20 cellular contexts compared by ENCODE assay signal in genomic region chr22:49753276-49753884, GRCh38.
"Had no signal": no experiment of that assay in that cellular context is flagged by ENCODE, and none has a peak within 500 bp of the region (broad histone marks: within the 10 kb centered on the region; RNA-seq: fewer than 3 reads in every experiment).

No MANE protein-coding gene starts in this region.

- H3K9me3 Mint-ChIP-seq: activated CD4-positive, alpha-beta T cell treated with anti-CD3 and anti-CD28 coated beads, Interleukin-2, amount 10 ng/mL, durations not matched to agents 24 days and 14 days; activated CD8-positive, alpha-beta T cell treated with anti-CD3 and anti-CD28 coated beads for 36 hours; activated T-cell treated with anti-CD3 and anti-CD28 coated beads, Interleukin-2, amount 50 U/mL, for 72 hours; natural killer cell treated with Interleukin-12 subunit alpha and Interleukin-12 subunit beta and Interleukin-15 and Interleukin-18, amount 100 ng/mL, for 72 hours had no signal

- H3K36me3 Mint-ChIP-seq: activated naive CD8-positive, alpha-beta T cell; mesothelial cell of epicardium; natural killer cell treated with Interleukin-12 subunit alpha and Interleukin-12 subunit beta and Interleukin-15 and Interleukin-18, amount 100 ng/mL, for 72 hours had no signal

- ATAC-seq: activated CD8-positive, alpha-beta T cell treated with anti-CD3 and anti-CD28 coated beads for 36 hours; activated T-cell treated with anti-CD3 and anti-CD28 coated beads, Interleukin-2, amount 50 U/mL, for 72 hours; natural killer cell treated with Interleukin-12 subunit alpha and Interleukin-12 subunit beta and Interleukin-15 and Interleukin-18, amount 100 ng/mL, for 72 hours; stimulated activated naive CD8-positive, alpha-beta T cell treated with anti-CD3 and anti-CD28 coated beads, Interleukin-15, amount 100 ng/mL, for 72 hours had no signal

- H3K4me3 Mint-ChIP-seq: activated CD4-positive, alpha-beta T cell treated with anti-CD3 and anti-CD28 coated beads, Interleukin-2, amount 10 ng/mL, durations not matched to agents 24 days and 14 days; activated CD8-positive, alpha-beta T cell treated with anti-CD3 and anti-CD28 coated beads for 36 hours; activated naive CD8-positive, alpha-beta T cell; activated T-cell treated with anti-CD3 and anti-CD28 coated beads, Interleukin-2, amount 50 U/mL, for 72 hours; dendritic cell treated with granulocyte-macrophage colony-stimulating factor and Interleukin-4, amounts not matched to agents 40 ng/mL and 50 ng/mL, for 4 days; mesothelial cell of epicardium; natural killer cell treated with Interleukin-12 subunit alpha and Interleukin-12 subunit beta and Interleukin-15 and Interleukin-18, amount 100 ng/mL, for 72 hours; stimulated activated naive CD8-positive, alpha-beta T cell treated with anti-CD3 and anti-CD28 coated beads, Interleukin-15, amount 100 ng/mL, for 72 hours had no signal

- H3K4me3 ChIP-seq: lung, skin epidermis had no signal

- H3K27ac ChIP-seq: skin epidermis had no signal

- H3K27me3 Mint-ChIP-seq: activated CD4-positive, alpha-beta T cell treated with anti-CD3 and anti-CD28 coated beads, Interleukin-2, amount 10 ng/mL, durations not matched to agents 24 days and 14 days; activated CD8-positive, alpha-beta T cell treated with anti-CD3 and anti-CD28 coated beads for 36 hours; activated naive CD8-positive, alpha-beta T cell had no signal

- H3K4me1 Mint-ChIP-seq: activated CD4-positive, alpha-beta T cell treated with anti-CD3 and anti-CD28 coated beads, Interleukin-2, amount 10 ng/mL, durations not matched to agents 24 days and 14 days; mesothelial cell of epicardium; stimulated activated naive CD8-positive, alpha-beta T cell treated with anti-CD3 and anti-CD28 coated beads, Interleukin-15, amount 100 ng/mL, for 72 hours had no signal

- DNase-seq: activated CD4-positive, alpha-beta T cell treated with anti-CD3 and anti-CD28 coated beads, Interleukin-2, amount 10 ng/mL, durations not matched to agents 24 days and 14 days; activated CD4-positive, CD25-positive, alpha-beta regulatory T cell; activated CD8-positive, alpha-beta T cell treated with anti-CD3 and anti-CD28 coated beads for 36 hours; activated gamma-delta T cell treated with Interleukin-2 at 50 U/mL for 16 hours; activated T-cell treated with anti-CD3 and anti-CD28 coated beads, Interleukin-2, amount 50 U/mL, for 72 hours; cerebellar nuclear complex; effector CD8-positive, alpha-beta T cell; foreskin fibroblast; glutamatergic neuron; hypothalamus; stimulated activated CD4-positive, alpha-beta T cell treated with anti-CD3 and anti-CD28 coated beads, Interleukin-15, amount 100 ng/mL, for 24 hours; stimulated activated CD4-positive, alpha-beta T cell treated with anti-CD3 and anti-CD28 coated beads, Interleukin-4, amount 100 ng/mL, for 1 hour; stimulated activated naive CD8-positive, alpha-beta T cell treated with anti-CD3 and anti-CD28 coated beads, Interleukin-15, amount 100 ng/mL, for 72 hours; trophoblast cell had no signal

- H3K27ac Mint-ChIP-seq: activated CD4-positive, alpha-beta T cell treated with anti-CD3 and anti-CD28 coated beads, Interleukin-2, amount 10 ng/mL, durations not matched to agents 24 days and 14 days; activated CD8-positive, alpha-beta T cell treated with anti-CD3 and anti-CD28 coated beads for 36 hours; activated naive CD8-positive, alpha-beta T cell; activated T-cell treated with anti-CD3 and anti-CD28 coated beads, Interleukin-2, amount 50 U/mL, for 72 hours; dendritic cell treated with granulocyte-macrophage colony-stimulating factor and Interleukin-4, amounts not matched to agents 40 ng/mL and 50 ng/mL, for 4 days; mesothelial cell of epicardium; natural killer cell treated with Interleukin-12 subunit alpha and Interleukin-12 subunit beta and Interleukin-15 and Interleukin-18, amount 100 ng/mL, for 72 hours; stimulated activated naive CD8-positive, alpha-beta T cell treated with anti-CD3 and anti-CD28 coated beads, Interleukin-15, amount 100 ng/mL, for 72 hours had no signal
